Comparison of ENCODE assay signal across 8 cellular contexts in genomic region chr2:111506936-111507335, GRCh38.
DNase-seq lines count a peak whose midpoint lies in the region; ATAC-seq, FAIRE-seq and TF ChIP-seq lines count a peak whose summit lies in the region.
"Not testable (repeated sequence)": the region's sequence is repeated elsewhere in the genome, so short reads cannot be mapped to it uniquely, and the experiment has no call there.

No MANE protein-coding gene starts in this region.

- H3K4me3 ChIP-seq in naive thymus-derived CD4-positive, alpha-beta T cell (ENCODE audit: low read length): not testable (repeated sequence)

- H3K27me3 ChIP-seq in naive thymus-derived CD4-positive, alpha-beta T cell (ENCODE audit: control insufficient read depth in 2 of 2, insufficient read depth in 2 of 2, low read length in 2 of 2): not testable (repeated sequence)

- FAIRE-seq in GM12892 (lab: Jason Lieb, UNC): peak; percentile 63

- POLR2A ChIA-PET in naive thymus-derived CD4-positive, alpha-beta T cell (lab: Charles Lee): not testable (repeated sequence)

- DNase-seq in GM12892 (ENCODE audit: insufficient read length); activated T-cell treated with anti-CD3 and anti-CD28 coated beads, Interleukin-2, amount 50 U/mL, for 4 hours: not testable (repeated sequence)
- DNase-seq in NK-92 treated with Interleukin-12 subunit alpha and Interleukin-12 subunit beta, amount 100 ng/mL, for 24 hours (lab: John Stamatoyannopoulos, UW): peak; percentile 16
- peak in 1 of 9 donors; percentile 49 for DNase-seq in naive thymus-derived CD4-positive, alpha-beta T cell

- not testable (repeated sequence) for H3K27ac ChIP-seq in naive thymus-derived CD4-positive, alpha-beta T cell (ENCODE audit: low read depth, low read length)

- peak overlapping the region in 1 of 9 donors; percentile 89 for H3K27ac Mint-ChIP-seq in naive thymus-derived CD4-positive, alpha-beta T cell

- not testable (repeated sequence) for H3K9me3 ChIP-seq in naive thymus-derived CD4-positive, alpha-beta T cell (ENCODE audit: control insufficient read depth in 2 of 3, low read length in 3 of 3)

- not testable (repeated sequence) for H3K9me3 Mint-ChIP-seq in activated T-cell treated with anti-CD3 and anti-CD28 coated beads, Interleukin-2, amount 50 U/mL, for 4 hours; naive thymus-derived CD4-positive, alpha-beta T cell

- TF ChIP-seq POLR2A in GM12892 (IDR thresholded peaks at IDR 0.05; ENCODE audit: low read depth, low read length): not testable (repeated sequence)

- not testable (repeated sequence) for H3K4me1 ChIP-seq in naive thymus-derived CD4-positive, alpha-beta T cell (ENCODE audit: control insufficient read depth in 2 of 2, insufficient read depth in 2 of 2, low read length in 2 of 2)

- peaks cover 31% of the 10 kb centered on the region for H3K4me1 Mint-ChIP-seq in activated T-cell treated with anti-CD3 and anti-CD28 coated beads, Interleukin-2, amount 50 U/mL, for 4 hours (ENCODE audit: low read depth)
- H3K4me1 Mint-ChIP-seq in naive thymus-derived CD4-positive, alpha-beta T cell: peaks cover 0 to 23% (median 0%) of the 10 kb centered on the region in 7 donors

- CTCF ChIA-PET in naive thymus-derived CD4-positive, alpha-beta T cell (lab: Charles Lee): not testable (repeated sequence)

- ATAC-seq in GM19035 (IDR thresholded peaks at IDR 0.05; ENCODE audit: unreplicated experiment): peak; percentile 99
- ATAC-seq in GM21526 (IDR thresholded peaks at IDR 0.05; ENCODE audit: low FRiP score, unreplicated experiment): peak; percentile 93
- ATAC-seq in HG02870 (IDR thresholded peaks at IDR 0.05; ENCODE audit: unreplicated experiment): peak; percentile 99
- peak; percentile 92 for ATAC-seq in HG03196 (IDR thresholded peaks at IDR 0.05; ENCODE audit: unreplicated experiment)
- ATAC-seq in activated T-cell treated with anti-CD3 and anti-CD28 coated beads, Interleukin-2, amount 50 U/mL, for 4 hours: peak; percentile 69 to 71
- ATAC-seq in naive thymus-derived CD4-positive, alpha-beta T cell: peak; percentile 60

- H3K27me3 Mint-ChIP-seq in activated T-cell treated with anti-CD3 and anti-CD28 coated beads, Interleukin-2, amount 50 U/mL, for 4 hours (ENCODE audit: low read depth); naive thymus-derived CD4-positive, alpha-beta T cell: not testable (repeated sequence)

- H3K36me3 Mint-ChIP-seq in activated T-cell treated with anti-CD3 and anti-CD28 coated beads, Interleukin-2, amount 50 U/mL, for 4 hours (ENCODE audit: insufficient read depth); naive thymus-derived CD4-positive, alpha-beta T cell: not testable (repeated sequence)

- intact Hi-C loops in naive thymus-derived CD4-positive, alpha-beta T cell (cut with micrococcal nuclease): not testable (repeated sequence)

- not testable (repeated sequence) for H3K4me3 Mint-ChIP-seq in activated T-cell treated with anti-CD3 and anti-CD28 coated beads, Interleukin-2, amount 50 U/mL, for 4 hours
- peak overlapping the region in 1 of 10 donors; percentile 71 for H3K4me3 Mint-ChIP-seq in naive thymus-derived CD4-positive, alpha-beta T cell

- H3K36me3 ChIP-seq in naive thymus-derived CD4-positive, alpha-beta T cell (ENCODE audit: control insufficient read depth in 2 of 3, insufficient read depth in 3 of 3, low read length in 3 of 3): not testable (repeated sequence)
